ENCODE assay signal across 8 cellular contexts in the genomic region with DNA sequence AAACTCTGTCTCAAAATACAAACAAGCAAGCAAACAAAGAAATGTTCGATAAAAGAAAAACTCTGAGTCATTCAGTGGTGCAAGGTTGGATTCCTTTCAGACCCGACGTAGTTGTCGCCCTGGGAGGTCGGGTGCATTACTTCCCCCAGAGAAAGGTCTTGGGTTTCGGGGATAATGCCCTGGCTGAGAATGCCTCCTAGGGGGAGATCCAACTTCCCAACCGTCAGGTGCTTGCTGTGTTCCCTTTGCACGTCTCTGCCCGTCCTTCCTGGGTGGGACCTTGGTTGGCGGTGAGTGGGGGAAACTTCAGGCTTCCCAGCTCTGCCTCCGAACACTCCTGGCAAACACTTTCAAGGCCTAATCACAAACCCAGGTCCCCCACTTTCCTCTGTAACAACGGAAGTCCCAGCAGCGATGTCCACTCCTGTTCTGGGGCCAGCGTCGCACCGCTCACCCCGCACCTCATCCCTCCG.
DNase-seq lines count a peak whose midpoint lies in the region; ATAC-seq, FAIRE-seq and TF ChIP-seq lines count a peak whose summit lies in the region.

No MANE protein-coding gene starts in this region.

- H3K27me3 ChIP-seq in neuron (ENCODE audit: insufficient read depth, low read length) = no peaks in the 10 kb centered on the region

- H3K36me3 ChIP-seq in neuron (ENCODE audit: insufficient read depth, low read length) = peaks cover 6% of the 10 kb centered on the region

- peak; percentile 31 for ATAC-seq in GM21447 (IDR thresholded peaks at IDR 0.05; ENCODE audit: unreplicated experiment)

- peak overlapping the region; percentile 69 for H2AFZ ChIP-seq in neuron (ENCODE audit: low read depth, low read length)

- no peak for FAIRE-seq in D721Med (lab: Jason Lieb, UNC)

- DNase-seq in NCI-H1105 (lab: John Stamatoyannopoulos, UW) (peak; percentile 45), activated T-cell treated with anti-CD3 and anti-CD28 coated beads for 48 hours (ENCODE audit: low read depth) (peak; percentile 5), fibroblast of pulmonary artery (ENCODE audit: low read depth) (peak; percentile 76), D721Med (ENCODE audit: insufficient read length, low spot score) (no peak)
- DNase-seq in activated CD4-positive, CD25-positive, alpha-beta regulatory T cell treated with anti-CD3 and anti-CD28 coated beads, Interleukin-2, amount 50 U/mL, for 72 hours = no peak

- H3K4me3 ChIP-seq in fibroblast of pulmonary artery (replicated peaks; ENCODE audit: low read depth, low read length) (peak overlapping the region; percentile 95), neuron (ENCODE audit: low read length) (peak overlapping the region; percentile 79)

- peaks cover 3% of the 10 kb centered on the region for H3K9me3 ChIP-seq in neuron (ENCODE audit: low read length)

- H3K4me1 ChIP-seq in neuron (ENCODE audit: insufficient read depth, low read length) = peaks cover 11% of the 10 kb centered on the region

- TF ChIP-seq CTCF in C4-2B (conservative IDR thresholded peaks at IDR 0.05) = no peak
- TF ChIP-seq CTCF in fibroblast of pulmonary artery (IDR thresholded peaks at IDR 0.05; ENCODE audit: low read length, missing control alignments) = no peak
- TF ChIP-seq CTCF in D721Med (IDR thresholded peaks at IDR 0.05; ENCODE audit: insufficient read depth, missing control alignments) = no peak

- peak overlapping the region; percentile 90 for H3K27ac ChIP-seq in C4-2B

Comparison
In these comparisons a context has a peak if more than half of its experiments do, and no peak if none do; other contexts are left out.
1. DNase-seq: peak in NCI-H1105 (single experiment), activated T-cell treated with anti-CD3 and anti-CD28 coated beads for 48 hours (single experiment) and fibroblast of pulmonary artery (single experiment); none in D721Med (single experiment) and activated CD4-positive, CD25-positive, alpha-beta regulatory T cell treated with anti-CD3 and anti-CD28 coated beads, Interleukin-2, amount 50 U/mL, for 72 hours (single experiment).